In genomic region chr15:65982941-65983340, GRCh38 we compare ENCODE assay signal across 16 cellular contexts.
DNase-seq lines count a peak whose midpoint lies in the region; ATAC-seq and TF ChIP-seq lines count a peak whose summit lies in the region.
"Had no signal": no experiment of that assay in that cellular context is flagged by ENCODE, and none has a peak within 500 bp of the region (broad histone marks: within the 10 kb centered on the region; RNA-seq: fewer than 3 reads in every experiment).

No MANE protein-coding gene starts in this region.

- H3K4me3 Mint-ChIP-seq in T-helper 2 cell treated with Interferon-gamma antibody and Interleukin-4, amounts not matched to agents 5 μg/mL and 100 μg/mL, for 36 hours = peak overlapping the region; percentile 54
- H3K4me3 Mint-ChIP-seq in effector memory CD8-positive, alpha-beta T cell = peak overlapping the region; percentile 43 to 54
- peak overlapping the region; percentile 1 for H3K4me3 Mint-ChIP-seq in neural progenitor cell
- H3K4me3 Mint-ChIP-seq: HFFc6 had no signal

- H3K4me2 ChIP-seq in neural progenitor cell = peak overlapping the region; percentile 86

- peaks cover 2% of the 10 kb centered on the region for H3K4me1 Mint-ChIP-seq in T-helper 2 cell treated with Interferon-gamma antibody and Interleukin-4, amounts not matched to agents 5 μg/mL and 100 μg/mL, for 36 hours (ENCODE audit: low read depth)
- H3K4me1 Mint-ChIP-seq in effector memory CD8-positive, alpha-beta T cell (ENCODE audit: low read depth in 2 of 2) = peaks cover 5 to 13% of the 10 kb centered on the region in 2 donors
- peaks cover 20% of the 10 kb centered on the region for H3K4me1 Mint-ChIP-seq in neural progenitor cell

- peak overlapping the region; percentile 71; the same call in 1 of the 2 replicates for H3K4me3 ChIP-seq in HUES64 (ENCODE audit: low read length)
- no peak overlapping the region for H3K4me3 ChIP-seq in neural progenitor cell
- no peak overlapping the region; the same call in 1 of the 2 replicates for H3K4me3 ChIP-seq in H7 (ENCODE audit: insufficient read depth, low read depth, low read length)
- H3K4me3 ChIP-seq: K562, ovary had no signal

- WGBS in HUES64 = 34% methylated on average over 5 of the region's 5 CpGs

- H3K27ac ChIP-seq in HUES64 (ENCODE audit: low read depth, low read length) (no peak overlapping the region), neural progenitor cell (no peak overlapping the region)
- H3K27ac ChIP-seq: esophagus muscularis mucosa, ovary had no signal

- no peaks in the 10 kb centered on the region for H3K9me3 Mint-ChIP-seq in T-helper 2 cell treated with Interferon-gamma antibody and Interleukin-4, amounts not matched to agents 5 μg/mL and 100 μg/mL, for 36 hours
- H3K9me3 Mint-ChIP-seq in effector memory CD8-positive, alpha-beta T cell = no peaks in the 10 kb centered on the region
- no peaks in the 10 kb centered on the region for H3K9me3 Mint-ChIP-seq in neural progenitor cell
- H3K9me3 Mint-ChIP-seq: HFFc6 had no signal

- H3K9ac ChIP-seq in HUES64 (ENCODE audit: low read depth, low read length) (no peak overlapping the region), neural progenitor cell (no peak overlapping the region)

- no peaks in the 10 kb centered on the region for H4K20me1 ChIP-seq in neural progenitor cell (ENCODE audit: low read depth)

- no peak overlapping the region for H3K27ac Mint-ChIP-seq in T-helper 2 cell treated with Interferon-gamma antibody and Interleukin-4, amounts not matched to agents 5 μg/mL and 100 μg/mL, for 36 hours
- no peak overlapping the region for H3K27ac Mint-ChIP-seq in effector memory CD8-positive, alpha-beta T cell
- no peak overlapping the region for H3K27ac Mint-ChIP-seq in neural progenitor cell
- H3K27ac Mint-ChIP-seq: activated CD4-positive, alpha-beta T cell treated with anti-CD3 and anti-CD28 coated beads for 36 hours; HFFc6 had no signal

- H3K9me3 ChIP-seq in HUES64 (ENCODE audit: insufficient read depth, low read depth, low read length) (no peaks in the 10 kb centered on the region), neural progenitor cell (ENCODE audit: low read depth) (no peaks in the 10 kb centered on the region)
- H3K9me3 ChIP-seq: esophagus muscularis mucosa, ovary had no signal

- TF ChIP-seq CTCF in neural progenitor cell (IDR thresholded peaks at IDR 0.05) = no peak

- H3K79me2 ChIP-seq in neural progenitor cell (ENCODE audit: low read depth) = no peaks in the 10 kb centered on the region

- H3K4me1 ChIP-seq in HUES64 (ENCODE audit: insufficient read depth, low read length) (peaks cover 17% of the 10 kb centered on the region), neural progenitor cell (peaks cover 7% of the 10 kb centered on the region)

- ATAC-seq in effector memory CD8-positive, alpha-beta T cell (replicated peaks) = no peak
- no peak for ATAC-seq in HG02840 (IDR thresholded peaks at IDR 0.05; ENCODE audit: low FRiP score, unreplicated experiment)

- H2AFZ ChIP-seq in neural progenitor cell (replicated peaks) = peak overlapping the region; percentile 76

- no peak for DNase-seq in T-helper 2 cell treated with Interferon-gamma antibody and Interleukin-4, amounts not matched to agents 5 μg/mL and 100 μg/mL, for 36 hours (ENCODE audit: low spot score)
- DNase-seq in T-helper 2 cell (no peak), neural progenitor cell (ENCODE audit: low spot score) (no peak), H7 (no peak)
- no peak for DNase-seq in effector memory CD8-positive, alpha-beta T cell
- DNase-seq in stimulated activated CD4-positive, alpha-beta T cell treated with anti-CD3 and anti-CD28 coated beads, Interleukin-4, amount 100 ng/mL, for 24 hours = no peak
- DNase-seq: activated CD4-positive, alpha-beta T cell treated with anti-CD3 and anti-CD28 coated beads for 36 hours; COR-L47; HFFc6; NCI-H1092; NCI-H774; ovary had no signal

- H3K27me3 ChIP-seq in HUES64 (ENCODE audit: insufficient read depth, low read length) (peaks cover 6% of the 10 kb centered on the region), neural progenitor cell (peaks cover 13% of the 10 kb centered on the region), H7 (ENCODE audit: control insufficient read depth, insufficient read depth, low read length) (peaks cover 3% of the 10 kb centered on the region; the same call in 1 of the 2 replicates)
- H3K27me3 ChIP-seq: ovary had no signal

- no peaks in the 10 kb centered on the region for H3K36me3 Mint-ChIP-seq in T-helper 2 cell treated with Interferon-gamma antibody and Interleukin-4, amounts not matched to agents 5 μg/mL and 100 μg/mL, for 36 hours (ENCODE audit: low read depth)
- H3K36me3 Mint-ChIP-seq in effector memory CD8-positive, alpha-beta T cell (ENCODE audit: insufficient read depth) = no peaks in the 10 kb centered on the region
- no peaks in the 10 kb centered on the region for H3K36me3 Mint-ChIP-seq in neural progenitor cell

- no peaks in the 10 kb centered on the region for H3K36me3 ChIP-seq in HUES64 (ENCODE audit: insufficient read depth, low read length)
- no peaks in the 10 kb centered on the region for H3K36me3 ChIP-seq in neural progenitor cell
- H3K36me3 ChIP-seq in H7 (replicated peaks; ENCODE audit: control insufficient read depth, insufficient read depth, low read length) = no peaks in the 10 kb centered on the region
- H3K36me3 ChIP-seq: esophagus muscularis mucosa, ovary had no signal

- H3K27me3 Mint-ChIP-seq in T-helper 2 cell treated with Interferon-gamma antibody and Interleukin-4, amounts not matched to agents 5 μg/mL and 100 μg/mL, for 36 hours (ENCODE audit: low read depth) = peaks cover 43% of the 10 kb centered on the region
- peaks cover 25 to 67% of the 10 kb centered on the region in 2 donors for H3K27me3 Mint-ChIP-seq in effector memory CD8-positive, alpha-beta T cell
- peaks cover 37% of the 10 kb centered on the region for H3K27me3 Mint-ChIP-seq in neural progenitor cell (ENCODE audit: insufficient read depth, low read depth)

- H3F3A ChIP-seq in neural progenitor cell (ENCODE audit: low read depth) = peaks cover 11% of the 10 kb centered on the region

Comparison
In these comparisons a context has a peak if more than half of its experiments do, and no peak if none do; other contexts are left out.
1. H3K4me3 Mint-ChIP-seq: peak in every context shown above with its lines; median percentile 54 in T-helper 2 cell treated with Interferon-gamma antibody and Interleukin-4, amounts not matched to agents 5 μg/mL and 100 μg/mL, for 36 hours; 48 in effector memory CD8-positive, alpha-beta T cell; 1 in neural progenitor cell.